39 cellular contexts compared by ENCODE assay signal in genomic region chrX:72011734-72012133, GRCh38.
"Had no signal": no experiment of that assay in that cellular context is flagged by ENCODE, and none has a peak within 500 bp of the region (broad histone marks: within the 10 kb centered on the region; RNA-seq: fewer than 3 reads in every experiment).

No MANE protein-coding gene starts in this region.

- DNase-seq: activated effector memory CD4-positive, alpha-beta T cell treated with anti-CD3 and anti-CD28 coated beads, Interleukin-2, amount 50 U/mL, for 16 hours; activated effector memory CD4-positive, alpha-beta T cell treated with Interleukin-2 at 50 U/mL for 16 hours; activated gamma-delta T cell; activated gamma-delta T cell treated with Interleukin-2 at 50 U/mL for 16 hours; activated naive CD4-positive, alpha-beta T cell; activated naive CD4-positive, alpha-beta T cell treated with anti-CD3 and anti-CD28 coated beads for 36 hours; activated naive CD4-positive, alpha-beta T cell treated with anti-CD3 and anti-CD28 coated beads, Interleukin-2, amount 10 ng/mL, durations not matched to agents 7 days and 5 days; activated naive CD4-positive, alpha-beta T cell treated with anti-CD3 and anti-CD28 coated beads, Interleukin-2, amount 50 U/mL, for 16 hours; activated naive CD4-positive, alpha-beta T cell treated with Interleukin-2 at 50 U/mL for 16 hours; activated naive CD8-positive, alpha-beta T cell treated with anti-CD3 and anti-CD28 coated beads for 36 hours; activated naive CD8-positive, alpha-beta T cell treated with anti-CD3 and anti-CD28 coated beads, Interleukin-2, amount 10 ng/mL, durations not matched to agents 7 days and 5 days; activated naive CD8-positive, alpha-beta T cell treated with anti-CD3 and anti-CD28 coated beads, Interleukin-2, amount 50 U/mL, for 24 hours; activated T-cell treated with anti-CD3 and anti-CD28 coated beads, Interleukin-2, amount 50 U/mL, for 1 hour; activated T-cell treated with anti-CD3 and anti-CD28 coated beads, Interleukin-2, amount 50 U/mL, for 24 hours; activated T-cell treated with anti-CD3 and anti-CD28 coated beads, Interleukin-2, amount 50 U/mL, for 48 hours; activated T-cell treated with anti-CD3 and anti-CD28 coated beads, Interleukin-2, amount 50 U/mL, for 72 hours; amniotic stem cell; amygdala; anterior cingulate cortex; aorta; body of pancreas; brain microvascular endothelial cell; caudate nucleus; central memory CD4-positive, alpha-beta T cell; cerebellar nuclear complex had no signal

- H3K27ac Mint-ChIP-seq: activated naive CD4-positive, alpha-beta T cell treated with anti-CD3 and anti-CD28 coated beads for 36 hours; activated naive CD4-positive, alpha-beta T cell treated with anti-CD3 and anti-CD28 coated beads, Interleukin-2, amount 10 ng/mL, durations not matched to agents 7 days and 5 days; activated naive CD4-positive, alpha-beta T cell treated with anti-CD3 and anti-CD28 coated beads, Interleukin-2, amount 50 U/mL, for 24 hours; activated naive CD4-positive, alpha-beta T cell treated with anti-CD3 and anti-CD28 coated beads, Interleukin-2, amount 50 U/mL, for 72 hours; activated naive CD8-positive, alpha-beta T cell; activated naive CD8-positive, alpha-beta T cell treated with anti-CD3 and anti-CD28 coated beads for 36 hours; activated naive CD8-positive, alpha-beta T cell treated with anti-CD3 and anti-CD28 coated beads, Interleukin-2, amount 10 ng/mL, durations not matched to agents 7 days and 5 days; activated naive CD8-positive, alpha-beta T cell treated with anti-CD3 and anti-CD28 coated beads, Interleukin-2, amount 50 U/mL, for 24 hours; activated T-cell treated with anti-CD3 and anti-CD28 coated beads, Interleukin-2, amount 50 U/mL, for 24 hours; activated T-cell treated with anti-CD3 and anti-CD28 coated beads, Interleukin-2, amount 50 U/mL, for 72 hours; activated T-helper 1 cell treated with anti-CD3 and anti-CD28 coated beads, Interleukin-12 subunit alpha, Interleukin-12 subunit beta, Interleukin-2, Interleukin-4 antibody, amounts not matched to agents 30 ng/mL and 10 ng/mL and 1 ng/mL, durations not matched to agents 14 hours and 24 hours and 36 hours; activated T-helper 17 cell treated with anti-CD3 and anti-CD28 coated beads, Interleukin-2, amount 50 U/mL, for 72 hours; activated T-helper 2 cell treated with anti-CD3 and anti-CD28 coated beads, Interferon-gamma antibody, Interleukin-2, Interleukin-4, amounts not matched to agents 10 μg/mL and 5 μg/mL and 100 μg/mL, durations not matched to agents 14 hours and 24 hours and 36 hours; brain had no signal

- H3K36me3 Mint-ChIP-seq: activated naive CD4-positive, alpha-beta T cell treated with anti-CD3 and anti-CD28 coated beads, Interleukin-2, amount 10 ng/mL, durations not matched to agents 7 days and 5 days; activated naive CD4-positive, alpha-beta T cell treated with anti-CD3 and anti-CD28 coated beads, Interleukin-2, amount 50 U/mL, for 24 hours; activated naive CD4-positive, alpha-beta T cell treated with anti-CD3 and anti-CD28 coated beads, Interleukin-2, amount 50 U/mL, for 72 hours; activated naive CD8-positive, alpha-beta T cell; activated naive CD8-positive, alpha-beta T cell treated with anti-CD3 and anti-CD28 coated beads for 36 hours; activated naive CD8-positive, alpha-beta T cell treated with anti-CD3 and anti-CD28 coated beads, Interleukin-2, amount 10 ng/mL, durations not matched to agents 7 days and 5 days; brain had no signal

- FAIRE-seq: bronchial epithelial cell, colon had no signal

- H3K4me1 ChIP-seq: adrenal gland, ascending aorta, body of pancreas, breast epithelium had no signal

- ATAC-seq: activated naive CD4-positive, alpha-beta T cell treated with anti-CD3 and anti-CD28 coated beads, Interleukin-2, amount 50 U/mL, for 72 hours; activated naive CD8-positive, alpha-beta T cell treated with anti-CD3 and anti-CD28 coated beads, Interleukin-2, amount 50 U/mL, for 24 hours; activated T-cell treated with anti-CD3 and anti-CD28 coated beads, Interleukin-2, amount 50 U/mL, for 72 hours; activated T-helper 17 cell treated with anti-CD3 and anti-CD28 coated beads, Interleukin-2, amount 50 U/mL, for 72 hours; body of pancreas had no signal

- H3K4me3 Mint-ChIP-seq: activated naive CD4-positive, alpha-beta T cell treated with anti-CD3 and anti-CD28 coated beads for 36 hours; activated naive CD4-positive, alpha-beta T cell treated with anti-CD3 and anti-CD28 coated beads, Interleukin-2, amount 10 ng/mL, durations not matched to agents 7 days and 5 days; activated naive CD4-positive, alpha-beta T cell treated with anti-CD3 and anti-CD28 coated beads, Interleukin-2, amount 50 U/mL, for 24 hours; activated naive CD8-positive, alpha-beta T cell; activated naive CD8-positive, alpha-beta T cell treated with anti-CD3 and anti-CD28 coated beads for 36 hours; activated naive CD8-positive, alpha-beta T cell treated with anti-CD3 and anti-CD28 coated beads, Interleukin-2, amount 10 ng/mL, durations not matched to agents 7 days and 5 days; activated naive CD8-positive, alpha-beta T cell treated with anti-CD3 and anti-CD28 coated beads, Interleukin-2, amount 50 U/mL, for 24 hours; activated T-cell treated with anti-CD3 and anti-CD28 coated beads, Interleukin-2, amount 50 U/mL, for 24 hours; activated T-cell treated with anti-CD3 and anti-CD28 coated beads, Interleukin-2, amount 50 U/mL, for 72 hours; activated T-helper 1 cell treated with anti-CD3 and anti-CD28 coated beads, Interleukin-12 subunit alpha, Interleukin-12 subunit beta, Interleukin-2, Interleukin-4 antibody, amounts not matched to agents 30 ng/mL and 10 ng/mL and 1 ng/mL, durations not matched to agents 14 hours and 24 hours and 36 hours; activated T-helper 17 cell treated with anti-CD3 and anti-CD28 coated beads, Interleukin-2, amount 50 U/mL, for 72 hours; brain; central memory CD8-positive, alpha-beta T cell had no signal

- H3K27me3 Mint-ChIP-seq: activated naive CD4-positive, alpha-beta T cell treated with anti-CD3 and anti-CD28 coated beads, Interleukin-2, amount 50 U/mL, for 24 hours; activated T-helper 17 cell treated with anti-CD3 and anti-CD28 coated beads, Interleukin-2, amount 50 U/mL, for 72 hours had no signal

- H3K4me3 ChIP-seq: adrenal gland, ascending aorta, body of pancreas, breast epithelium, cardiac muscle cell had no signal

- H3K9me3 ChIP-seq: adrenal gland, ascending aorta, body of pancreas, breast epithelium had no signal

- H3K27me3 ChIP-seq: ascending aorta, body of pancreas, cardiac muscle cell had no signal

- H3K9me3 Mint-ChIP-seq: activated naive CD4-positive, alpha-beta T cell treated with anti-CD3 and anti-CD28 coated beads for 36 hours; activated naive CD4-positive, alpha-beta T cell treated with anti-CD3 and anti-CD28 coated beads, Interleukin-2, amount 10 ng/mL, durations not matched to agents 7 days and 5 days; activated naive CD4-positive, alpha-beta T cell treated with anti-CD3 and anti-CD28 coated beads, Interleukin-2, amount 50 U/mL, for 24 hours; activated naive CD4-positive, alpha-beta T cell treated with anti-CD3 and anti-CD28 coated beads, Interleukin-2, amount 50 U/mL, for 72 hours; activated naive CD8-positive, alpha-beta T cell treated with anti-CD3 and anti-CD28 coated beads for 36 hours; activated naive CD8-positive, alpha-beta T cell treated with anti-CD3 and anti-CD28 coated beads, Interleukin-2, amount 10 ng/mL, durations not matched to agents 7 days and 5 days; activated naive CD8-positive, alpha-beta T cell treated with anti-CD3 and anti-CD28 coated beads, Interleukin-2, amount 50 U/mL, for 24 hours; activated T-cell treated with anti-CD3 and anti-CD28 coated beads, Interleukin-2, amount 50 U/mL, for 24 hours; activated T-cell treated with anti-CD3 and anti-CD28 coated beads, Interleukin-2, amount 50 U/mL, for 72 hours; activated T-helper 1 cell treated with anti-CD3 and anti-CD28 coated beads, Interleukin-12 subunit alpha, Interleukin-12 subunit beta, Interleukin-2, Interleukin-4 antibody, amounts not matched to agents 30 ng/mL and 10 ng/mL and 1 ng/mL, durations not matched to agents 14 hours and 24 hours and 36 hours; activated T-helper 17 cell treated with anti-CD3 and anti-CD28 coated beads, Interleukin-2, amount 50 U/mL, for 72 hours; activated T-helper 2 cell treated with anti-CD3 and anti-CD28 coated beads, Interferon-gamma antibody, Interleukin-2, Interleukin-4, amounts not matched to agents 10 μg/mL and 5 μg/mL and 100 μg/mL, durations not matched to agents 14 hours and 24 hours and 36 hours; central memory CD8-positive, alpha-beta T cell had no signal

- H3K27ac ChIP-seq: adrenal gland, ascending aorta, body of pancreas, brain microvascular endothelial cell, breast epithelium, cardiac muscle cell had no signal

- H3K36me3 ChIP-seq: adrenal gland, ascending aorta, brain microvascular endothelial cell, breast epithelium, cardiac muscle cell had no signal

- H3K4me1 Mint-ChIP-seq: activated naive CD4-positive, alpha-beta T cell treated with anti-CD3 and anti-CD28 coated beads, Interleukin-2, amount 10 ng/mL, durations not matched to agents 7 days and 5 days; activated naive CD4-positive, alpha-beta T cell treated with anti-CD3 and anti-CD28 coated beads, Interleukin-2, amount 50 U/mL, for 24 hours; activated naive CD8-positive, alpha-beta T cell treated with anti-CD3 and anti-CD28 coated beads for 36 hours; activated naive CD8-positive, alpha-beta T cell treated with anti-CD3 and anti-CD28 coated beads, Interleukin-2, amount 10 ng/mL, durations not matched to agents 7 days and 5 days; activated naive CD8-positive, alpha-beta T cell treated with anti-CD3 and anti-CD28 coated beads, Interleukin-2, amount 50 U/mL, for 24 hours; activated T-helper 17 cell treated with anti-CD3 and anti-CD28 coated beads, Interleukin-2, amount 50 U/mL, for 72 hours; brain; central memory CD8-positive, alpha-beta T cell had no signal
